ENCODE assay signal across 1 cellular context in the genomic region with DNA sequence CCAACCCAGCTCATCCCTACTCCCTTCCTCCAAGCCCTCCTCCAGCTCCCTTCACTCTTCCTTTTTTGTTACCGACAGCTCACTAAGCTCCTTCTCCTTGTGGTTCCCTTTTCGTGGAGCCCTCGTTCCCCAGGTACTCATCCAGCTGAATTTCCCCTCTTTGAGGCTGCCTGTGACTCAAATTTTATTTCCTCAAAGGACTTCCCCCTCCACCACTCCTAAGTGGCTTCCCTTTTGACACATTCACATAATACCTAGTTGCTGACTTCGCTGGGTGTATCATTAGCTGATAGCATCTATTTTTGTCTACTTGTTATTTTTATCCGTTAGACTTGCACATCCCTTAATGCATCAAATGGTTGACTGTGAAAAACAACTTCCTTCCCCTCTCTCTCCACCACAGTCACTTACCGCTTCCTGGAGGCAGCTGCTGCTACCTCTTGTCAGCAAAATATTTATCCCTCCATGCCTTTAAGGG.
A peak's percentile ranks its signal among the peaks of the same experiment; 100 is the strongest.
TF ChIP-seq lines count a peak whose summit lies in the region.

No MANE protein-coding gene starts in this region.

TF ChIP-seq in GM12878, 131 proteins besides CTCF, POLR2A, EP300 and RAD21 (continued from another document):
- TF ChIP-seq, protein P1, sequence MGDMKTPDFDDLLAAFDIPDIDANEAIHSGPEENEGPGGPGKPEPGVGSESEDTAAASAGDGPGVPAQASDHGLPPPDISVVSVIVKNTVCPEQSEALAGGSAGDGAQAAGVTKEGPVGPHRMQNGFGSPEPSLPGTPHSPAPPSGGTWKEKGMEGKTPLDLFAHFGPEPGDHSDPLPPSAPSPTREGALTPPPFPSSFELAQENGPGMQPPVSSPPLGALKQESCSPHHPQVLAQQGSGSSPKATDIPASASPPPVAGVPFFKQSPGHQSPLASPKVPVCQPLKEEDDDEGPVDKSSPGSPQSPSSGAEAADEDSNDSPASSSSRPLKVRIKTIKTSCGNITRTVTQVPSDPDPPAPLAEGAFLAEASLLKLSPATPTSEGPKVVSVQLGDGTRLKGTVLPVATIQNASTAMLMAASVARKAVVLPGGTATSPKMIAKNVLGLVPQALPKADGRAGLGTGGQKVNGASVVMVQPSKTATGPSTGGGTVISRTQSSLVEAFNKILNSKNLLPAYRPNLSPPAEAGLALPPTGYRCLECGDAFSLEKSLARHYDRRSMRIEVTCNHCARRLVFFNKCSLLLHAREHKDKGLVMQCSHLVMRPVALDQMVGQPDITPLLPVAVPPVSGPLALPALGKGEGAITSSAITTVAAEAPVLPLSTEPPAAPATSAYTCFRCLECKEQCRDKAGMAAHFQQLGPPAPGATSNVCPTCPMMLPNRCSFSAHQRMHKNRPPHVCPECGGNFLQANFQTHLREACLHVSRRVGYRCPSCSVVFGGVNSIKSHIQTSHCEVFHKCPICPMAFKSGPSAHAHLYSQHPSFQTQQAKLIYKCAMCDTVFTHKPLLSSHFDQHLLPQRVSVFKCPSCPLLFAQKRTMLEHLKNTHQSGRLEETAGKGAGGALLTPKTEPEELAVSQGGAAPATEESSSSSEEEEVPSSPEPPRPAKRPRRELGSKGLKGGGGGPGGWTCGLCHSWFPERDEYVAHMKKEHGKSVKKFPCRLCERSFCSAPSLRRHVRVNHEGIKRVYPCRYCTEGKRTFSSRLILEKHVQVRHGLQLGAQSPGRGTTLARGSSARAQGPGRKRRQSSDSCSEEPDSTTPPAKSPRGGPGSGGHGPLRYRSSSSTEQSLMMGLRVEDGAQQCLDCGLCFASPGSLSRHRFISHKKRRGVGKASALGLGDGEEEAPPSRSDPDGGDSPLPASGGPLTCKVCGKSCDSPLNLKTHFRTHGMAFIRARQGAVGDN (IDR thresholded peaks at IDR 0.05), result peak; percentile 69
- peak in 1 of 2 experiments; percentile 100; a peak in 2 of 4 replicates for TF ChIP-seq ETV6 (conservative IDR thresholded peaks at IDR 0.05 in 1 of 2, IDR thresholded peaks at IDR 0.05 in 1 of 2; ENCODE audit: borderline replicate concordance in 1 of 2, low read depth in 1 of 2)
- no peak for TF ChIP-seq PAX8 (IDR thresholded peaks at IDR 0.05)
- no peak for TF ChIP-seq SMARCA5 (IDR thresholded peaks at IDR 0.05)
- 0 out of 3 replicates have a peak, but pooled peaks of 1 of the 2 experiments have one; percentile 43 for TF ChIP-seq EGR1 (IDR thresholded peaks at IDR 0.05; ENCODE audit: borderline replicate concordance in 1 of 2, low read depth in 2 of 2, low read length in 2 of 2)
- TF ChIP-seq NFXL1 (IDR thresholded peaks at IDR 0.05; ENCODE audit: borderline replicate concordance), result no peak
- TF ChIP-seq HCFC1 (IDR thresholded peaks at IDR 0.05; ENCODE audit: low read length), result no peak
- no peak for TF ChIP-seq YY1 (IDR thresholded peaks at IDR 0.05; ENCODE audit: low read depth, low read length)
- TF ChIP-seq, protein P2, sequence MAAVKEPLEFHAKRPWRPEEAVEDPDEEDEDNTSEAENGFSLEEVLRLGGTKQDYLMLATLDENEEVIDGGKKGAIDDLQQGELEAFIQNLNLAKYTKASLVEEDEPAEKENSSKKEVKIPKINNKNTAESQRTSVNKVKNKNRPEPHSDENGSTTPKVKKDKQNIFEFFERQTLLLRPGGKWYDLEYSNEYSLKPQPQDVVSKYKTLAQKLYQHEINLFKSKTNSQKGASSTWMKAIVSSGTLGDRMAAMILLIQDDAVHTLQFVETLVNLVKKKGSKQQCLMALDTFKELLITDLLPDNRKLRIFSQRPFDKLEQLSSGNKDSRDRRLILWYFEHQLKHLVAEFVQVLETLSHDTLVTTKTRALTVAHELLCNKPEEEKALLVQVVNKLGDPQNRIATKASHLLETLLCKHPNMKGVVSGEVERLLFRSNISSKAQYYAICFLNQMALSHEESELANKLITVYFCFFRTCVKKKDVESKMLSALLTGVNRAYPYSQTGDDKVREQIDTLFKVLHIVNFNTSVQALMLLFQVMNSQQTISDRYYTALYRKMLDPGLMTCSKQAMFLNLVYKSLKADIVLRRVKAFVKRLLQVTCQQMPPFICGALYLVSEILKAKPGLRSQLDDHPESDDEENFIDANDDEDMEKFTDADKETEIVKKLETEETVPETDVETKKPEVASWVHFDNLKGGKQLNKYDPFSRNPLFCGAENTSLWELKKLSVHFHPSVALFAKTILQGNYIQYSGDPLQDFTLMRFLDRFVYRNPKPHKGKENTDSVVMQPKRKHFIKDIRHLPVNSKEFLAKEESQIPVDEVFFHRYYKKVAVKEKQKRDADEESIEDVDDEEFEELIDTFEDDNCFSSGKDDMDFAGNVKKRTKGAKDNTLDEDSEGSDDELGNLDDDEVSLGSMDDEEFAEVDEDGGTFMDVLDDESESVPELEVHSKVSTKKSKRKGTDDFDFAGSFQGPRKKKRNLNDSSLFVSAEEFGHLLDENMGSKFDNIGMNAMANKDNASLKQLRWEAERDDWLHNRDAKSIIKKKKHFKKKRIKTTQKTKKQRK (IDR thresholded peaks at IDR 0.05; ENCODE audit: low read depth, low read length), result no peak
- peak; percentile 96 for TF ChIP-seq DPF2 (IDR thresholded peaks at IDR 0.05)
- TF ChIP-seq MYB (IDR thresholded peaks at IDR 0.05; ENCODE audit: borderline replicate concordance, low read depth, low read length), result peak; percentile 86
- peak; percentile 73 for TF ChIP-seq CREB1 (IDR thresholded peaks at IDR 0.05; ENCODE audit: low read depth)
- TF ChIP-seq, protein P3, sequence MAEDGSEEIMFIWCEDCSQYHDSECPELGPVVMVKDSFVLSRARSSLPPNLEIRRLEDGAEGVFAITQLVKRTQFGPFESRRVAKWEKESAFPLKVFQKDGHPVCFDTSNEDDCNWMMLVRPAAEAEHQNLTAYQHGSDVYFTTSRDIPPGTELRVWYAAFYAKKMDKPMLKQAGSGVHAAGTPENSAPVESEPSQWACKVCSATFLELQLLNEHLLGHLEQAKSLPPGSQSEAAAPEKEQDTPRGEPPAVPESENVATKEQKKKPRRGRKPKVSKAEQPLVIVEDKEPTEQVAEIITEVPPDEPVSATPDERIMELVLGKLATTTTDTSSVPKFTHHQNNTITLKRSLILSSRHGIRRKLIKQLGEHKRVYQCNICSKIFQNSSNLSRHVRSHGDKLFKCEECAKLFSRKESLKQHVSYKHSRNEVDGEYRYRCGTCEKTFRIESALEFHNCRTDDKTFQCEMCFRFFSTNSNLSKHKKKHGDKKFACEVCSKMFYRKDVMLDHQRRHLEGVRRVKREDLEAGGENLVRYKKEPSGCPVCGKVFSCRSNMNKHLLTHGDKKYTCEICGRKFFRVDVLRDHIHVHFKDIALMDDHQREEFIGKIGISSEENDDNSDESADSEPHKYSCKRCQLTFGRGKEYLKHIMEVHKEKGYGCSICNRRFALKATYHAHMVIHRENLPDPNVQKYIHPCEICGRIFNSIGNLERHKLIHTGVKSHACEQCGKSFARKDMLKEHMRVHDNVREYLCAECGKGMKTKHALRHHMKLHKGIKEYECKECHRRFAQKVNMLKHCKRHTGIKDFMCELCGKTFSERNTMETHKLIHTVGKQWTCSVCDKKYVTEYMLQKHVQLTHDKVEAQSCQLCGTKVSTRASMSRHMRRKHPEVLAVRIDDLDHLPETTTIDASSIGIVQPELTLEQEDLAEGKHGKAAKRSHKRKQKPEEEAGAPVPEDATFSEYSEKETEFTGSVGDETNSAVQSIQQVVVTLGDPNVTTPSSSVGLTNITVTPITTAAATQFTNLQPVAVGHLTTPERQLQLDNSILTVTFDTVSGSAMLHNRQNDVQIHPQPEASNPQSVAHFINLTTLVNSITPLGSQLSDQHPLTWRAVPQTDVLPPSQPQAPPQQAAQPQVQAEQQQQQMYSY (CRISPR knock-in tag; IDR thresholded peaks at IDR 0.05), result no peak
- no peak; the same call in 1 of the 2 replicates for TF ChIP-seq MXI1 (IDR thresholded peaks at IDR 0.05; ENCODE audit: low read depth, low read length)
- TF ChIP-seq TARDBP (IDR thresholded peaks at IDR 0.05; ENCODE audit: borderline replicate concordance), result no peak
- TF ChIP-seq MYC (IDR thresholded peaks at IDR 0.05; ENCODE audit: insufficient read depth, insufficient read length, insufficient replicate concordance, low read length, severe bottlenecking), result no peak
- no peak for TF ChIP-seq FOXK2 (IDR thresholded peaks at IDR 0.05)
- TF ChIP-seq ZNF622 (IDR thresholded peaks at IDR 0.05), result no peak
- no peak for TF ChIP-seq SRF (IDR thresholded peaks at IDR 0.05; ENCODE audit: low read depth in 2 of 2, low read length in 2 of 2)
- no peak for TF ChIP-seq ZZZ3 (IDR thresholded peaks at IDR 0.05; ENCODE audit: control insufficient read depth, insufficient read length, low read depth)
- TF ChIP-seq HDAC2 (IDR thresholded peaks at IDR 0.05), result no peak
- TF ChIP-seq PAX5 (IDR thresholded peaks at IDR 0.05; ENCODE audit: borderline replicate concordance, low read depth, low read length), result 0 out of 2 replicates have a peak, but pooled peaks have one; percentile 57
- peak; percentile 63 for TF ChIP-seq NR2F1 (conservative IDR thresholded peaks at IDR 0.05)
- no peak for TF ChIP-seq SREBF1 (IDR thresholded peaks at IDR 0.05; ENCODE audit: low read length)
- TF ChIP-seq, protein P4, sequence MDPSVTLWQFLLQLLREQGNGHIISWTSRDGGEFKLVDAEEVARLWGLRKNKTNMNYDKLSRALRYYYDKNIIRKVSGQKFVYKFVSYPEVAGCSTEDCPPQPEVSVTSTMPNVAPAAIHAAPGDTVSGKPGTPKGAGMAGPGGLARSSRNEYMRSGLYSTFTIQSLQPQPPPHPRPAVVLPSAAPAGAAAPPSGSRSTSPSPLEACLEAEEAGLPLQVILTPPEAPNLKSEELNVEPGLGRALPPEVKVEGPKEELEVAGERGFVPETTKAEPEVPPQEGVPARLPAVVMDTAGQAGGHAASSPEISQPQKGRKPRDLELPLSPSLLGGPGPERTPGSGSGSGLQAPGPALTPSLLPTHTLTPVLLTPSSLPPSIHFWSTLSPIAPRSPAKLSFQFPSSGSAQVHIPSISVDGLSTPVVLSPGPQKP (IDR thresholded peaks at IDR 0.05; ENCODE audit: low read depth, low read length), result no peak
- TF ChIP-seq, protein P5, sequence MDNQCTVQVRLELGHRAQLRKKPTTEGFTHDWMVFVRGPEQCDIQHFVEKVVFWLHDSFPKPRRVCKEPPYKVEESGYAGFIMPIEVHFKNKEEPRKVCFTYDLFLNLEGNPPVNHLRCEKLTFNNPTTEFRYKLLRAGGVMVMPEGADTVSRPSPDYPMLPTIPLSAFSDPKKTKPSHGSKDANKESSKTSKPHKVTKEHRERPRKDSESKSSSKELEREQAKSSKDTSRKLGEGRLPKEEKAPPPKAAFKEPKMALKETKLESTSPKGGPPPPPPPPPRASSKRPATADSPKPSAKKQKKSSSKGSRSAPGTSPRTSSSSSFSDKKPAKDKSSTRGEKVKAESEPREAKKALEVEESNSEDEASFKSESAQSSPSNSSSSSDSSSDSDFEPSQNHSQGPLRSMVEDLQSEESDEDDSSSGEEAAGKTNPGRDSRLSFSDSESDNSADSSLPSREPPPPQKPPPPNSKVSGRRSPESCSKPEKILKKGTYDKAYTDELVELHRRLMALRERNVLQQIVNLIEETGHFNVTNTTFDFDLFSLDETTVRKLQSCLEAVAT (IDR thresholded peaks at IDR 0.05), result peak; percentile 95
- peak; percentile 76; the same call in 1 of the 2 replicates for TF ChIP-seq SPI1 (IDR thresholded peaks at IDR 0.05; ENCODE audit: borderline replicate concordance, insufficient read depth, low read depth, low read length)
- peak; percentile 95 for TF ChIP-seq MTA3 (IDR thresholded peaks at IDR 0.05; ENCODE audit: borderline replicate concordance, low read length)
- TF ChIP-seq, protein P6, sequence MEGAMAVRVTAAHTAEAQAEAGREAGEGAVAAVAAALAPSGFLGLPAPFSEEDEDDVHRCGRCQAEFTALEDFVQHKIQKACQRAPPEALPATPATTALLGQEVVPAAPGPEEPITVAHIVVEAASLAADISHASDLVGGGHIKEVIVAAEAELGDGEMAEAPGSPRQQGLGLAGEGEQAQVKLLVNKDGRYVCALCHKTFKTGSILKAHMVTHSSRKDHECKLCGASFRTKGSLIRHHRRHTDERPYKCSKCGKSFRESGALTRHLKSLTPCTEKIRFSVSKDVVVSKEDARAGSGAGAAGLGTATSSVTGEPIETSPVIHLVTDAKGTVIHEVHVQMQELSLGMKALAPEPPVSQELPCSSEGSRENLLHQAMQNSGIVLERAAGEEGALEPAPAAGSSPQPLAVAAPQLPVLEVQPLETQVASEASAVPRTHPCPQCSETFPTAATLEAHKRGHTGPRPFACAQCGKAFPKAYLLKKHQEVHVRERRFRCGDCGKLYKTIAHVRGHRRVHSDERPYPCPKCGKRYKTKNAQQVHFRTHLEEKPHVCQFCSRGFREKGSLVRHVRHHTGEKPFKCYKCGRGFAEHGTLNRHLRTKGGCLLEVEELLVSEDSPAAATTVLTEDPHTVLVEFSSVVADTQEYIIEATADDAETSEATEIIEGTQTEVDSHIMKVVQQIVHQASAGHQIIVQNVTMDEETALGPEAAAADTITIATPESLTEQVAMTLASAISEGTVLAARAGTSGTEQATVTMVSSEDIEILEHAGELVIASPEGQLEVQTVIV (IDR thresholded peaks at IDR 0.05; ENCODE audit: borderline replicate concordance, partially characterized antibody), result peak; percentile 11
- peak; percentile 98 for TF ChIP-seq NFIC (IDR thresholded peaks at IDR 0.05; ENCODE audit: low read depth, low read length)
- no peak; the same call in 1 of the 2 replicates for TF ChIP-seq IRF4 (IDR thresholded peaks at IDR 0.05; ENCODE audit: low read depth, low read length)
- TF ChIP-seq IKZF1 (conservative IDR thresholded peaks at IDR 0.05), result peak; percentile 100
- TF ChIP-seq, protein P7, sequence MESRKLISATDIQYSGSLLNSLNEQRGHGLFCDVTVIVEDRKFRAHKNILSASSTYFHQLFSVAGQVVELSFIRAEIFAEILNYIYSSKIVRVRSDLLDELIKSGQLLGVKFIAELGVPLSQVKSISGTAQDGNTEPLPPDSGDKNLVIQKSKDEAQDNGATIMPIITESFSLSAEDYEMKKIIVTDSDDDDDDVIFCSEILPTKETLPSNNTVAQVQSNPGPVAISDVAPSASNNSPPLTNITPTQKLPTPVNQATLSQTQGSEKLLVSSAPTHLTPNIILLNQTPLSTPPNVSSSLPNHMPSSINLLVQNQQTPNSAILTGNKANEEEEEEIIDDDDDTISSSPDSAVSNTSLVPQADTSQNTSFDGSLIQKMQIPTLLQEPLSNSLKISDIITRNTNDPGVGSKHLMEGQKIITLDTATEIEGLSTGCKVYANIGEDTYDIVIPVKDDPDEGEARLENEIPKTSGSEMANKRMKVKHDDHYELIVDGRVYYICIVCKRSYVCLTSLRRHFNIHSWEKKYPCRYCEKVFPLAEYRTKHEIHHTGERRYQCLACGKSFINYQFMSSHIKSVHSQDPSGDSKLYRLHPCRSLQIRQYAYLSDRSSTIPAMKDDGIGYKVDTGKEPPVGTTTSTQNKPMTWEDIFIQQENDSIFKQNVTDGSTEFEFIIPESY (IDR thresholded peaks at IDR 0.05), result 0 out of 2 replicates have a peak, but pooled peaks have one; percentile 10
- peak; percentile 98 for TF ChIP-seq MEF2B (IDR thresholded peaks at IDR 0.05; ENCODE audit: partially characterized antibody, poor library complexity, severe bottlenecking)
- 0 out of 2 replicates have a peak, but pooled peaks have one; percentile 90 for TF ChIP-seq RCOR1 (conservative IDR thresholded peaks at IDR 0.05; ENCODE audit: low read depth, low read length)
